Comparison of ENCODE assay signal across 24 cellular contexts in the genomic region with DNA sequence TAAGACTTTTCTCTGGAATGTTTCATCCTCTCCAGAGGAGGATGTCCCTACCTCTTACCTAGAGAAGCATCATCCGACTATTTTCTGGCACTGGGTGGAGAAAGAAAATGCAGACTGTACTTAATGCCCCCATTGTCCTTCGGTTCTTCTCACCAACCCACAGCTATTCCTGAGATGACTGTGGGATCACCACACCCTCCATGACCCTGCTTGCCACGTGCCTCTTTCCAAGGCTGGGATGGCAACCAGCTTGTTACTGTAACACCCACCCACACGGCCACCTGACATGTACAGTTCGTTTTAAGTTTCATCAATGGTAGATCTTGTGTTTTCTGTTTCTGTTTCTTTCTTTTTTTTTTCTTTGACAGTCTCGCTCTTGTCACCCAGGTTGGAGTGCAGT.
"Had no signal": no experiment of that assay in that cellular context is flagged by ENCODE, and none has a peak within 500 bp of the region (broad histone marks: within the 10 kb centered on the region; RNA-seq: fewer than 3 reads in every experiment).

No MANE protein-coding gene starts in this region.

- DNase-seq: effector CD8-positive, alpha-beta T cell; endodermal cell; foreskin fibroblast; gastrocnemius medialis; head of caudate nucleus; left ventricle myocardium superior; lower lobe of right lung; naive B cell; pancreas; right lobe of liver; stimulated activated CD4-positive, alpha-beta T cell treated with anti-CD3 and anti-CD28 coated beads, Interleukin-12 subunit alpha, Interleukin-12 subunit beta, amount 100 ng/mL, for 4 hours; stimulated activated CD4-positive, alpha-beta T cell treated with anti-CD3 and anti-CD28 coated beads, Interleukin-1b, Interleukin-23, amount 100 ng/mL, for 48 hours; stimulated activated CD4-positive, alpha-beta T cell treated with anti-CD3 and anti-CD28 coated beads, Interleukin-4, amount 100 ng/mL, for 1 hour; stimulated activated CD8-positive, alpha-beta memory T cell treated with anti-CD3 and anti-CD28 coated beads, Interleukin-4, amount 100 ng/mL, for 48 hours; stimulated activated naive CD4-positive, alpha-beta T cell; stimulated activated naive CD8-positive, alpha-beta T cell treated with anti-CD3 and anti-CD28 coated beads, Interleukin-15, amount 100 ng/mL, for 72 hours; transverse colon; upper lobe of right lung; uterus had no signal

- H3K4me1 Mint-ChIP-seq: memory B cell; naive B cell; neural crest cell; stimulated activated naive CD8-positive, alpha-beta T cell treated with anti-CD3 and anti-CD28 coated beads, Interleukin-15, amount 100 ng/mL, for 72 hours had no signal

- H3K9me3 Mint-ChIP-seq: endodermal cell; memory B cell; stimulated activated naive CD8-positive, alpha-beta T cell treated with anti-CD3 and anti-CD28 coated beads, Interleukin-15, amount 100 ng/mL, for 72 hours had no signal

- H3K27me3 Mint-ChIP-seq: dendritic cell treated with granulocyte-macrophage colony-stimulating factor and Interleukin-4, amounts not matched to agents 40 ng/mL and 50 ng/mL, for 4 days; naive B cell; natural killer cell treated with Interleukin-12 subunit alpha and Interleukin-12 subunit beta and Interleukin-15 and Interleukin-18, amount 100 ng/mL, for 72 hours had no signal

- H3K27ac Mint-ChIP-seq: dendritic cell treated with granulocyte-macrophage colony-stimulating factor and Interleukin-4, amounts not matched to agents 40 ng/mL and 50 ng/mL, for 4 days; endodermal cell; memory B cell; naive B cell; natural killer cell treated with Interleukin-12 subunit alpha and Interleukin-12 subunit beta and Interleukin-15 and Interleukin-18, amount 100 ng/mL, for 72 hours; stimulated activated naive CD8-positive, alpha-beta T cell treated with anti-CD3 and anti-CD28 coated beads, Interleukin-15, amount 100 ng/mL, for 72 hours had no signal

- H3K4me3 Mint-ChIP-seq: dendritic cell treated with granulocyte-macrophage colony-stimulating factor and Interleukin-4, amounts not matched to agents 40 ng/mL and 50 ng/mL, for 4 days; endodermal cell; memory B cell; natural killer cell treated with Interleukin-12 subunit alpha and Interleukin-12 subunit beta and Interleukin-15 and Interleukin-18, amount 100 ng/mL, for 72 hours; neural crest cell; stimulated activated naive CD8-positive, alpha-beta T cell treated with anti-CD3 and anti-CD28 coated beads, Interleukin-15, amount 100 ng/mL, for 72 hours had no signal

- H3K36me3 Mint-ChIP-seq: memory B cell; naive B cell; natural killer cell treated with Interleukin-12 subunit alpha and Interleukin-12 subunit beta and Interleukin-15 and Interleukin-18, amount 100 ng/mL, for 72 hours had no signal

- ATAC-seq: esophagus mucosa; gastrocnemius medialis; left ventricle myocardium superior; lower lobe of right lung; natural killer cell treated with Interleukin-12 subunit alpha and Interleukin-12 subunit beta and Interleukin-15 and Interleukin-18, amount 100 ng/mL, for 72 hours; pancreas; right lobe of liver; stimulated activated naive CD8-positive, alpha-beta T cell treated with anti-CD3 and anti-CD28 coated beads, Interleukin-15, amount 100 ng/mL, for 72 hours; upper lobe of right lung had no signal
